ENCODE assay signal across 23 cellular contexts in the genomic region with DNA sequence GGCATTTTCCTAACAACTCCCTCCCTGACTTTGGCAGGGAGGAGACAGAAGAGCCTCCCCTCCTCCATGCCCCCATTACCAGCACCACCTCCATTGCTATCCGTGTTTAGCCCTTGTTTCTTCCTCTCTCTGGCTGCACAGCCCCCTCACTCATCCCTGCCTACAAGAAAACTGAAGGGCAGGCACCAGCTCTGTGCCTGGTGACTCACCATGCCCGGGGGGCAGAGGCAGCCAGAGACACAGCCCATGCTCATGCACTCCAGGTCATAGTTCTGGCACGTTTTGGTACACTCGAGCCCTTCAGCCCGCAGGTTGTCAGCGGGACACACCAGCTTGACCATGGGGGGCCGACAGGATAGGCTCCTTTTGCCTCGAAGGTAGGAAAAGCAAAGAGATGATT.
DNase-seq lines count a peak whose midpoint lies in the region; ATAC-seq, FAIRE-seq and TF ChIP-seq lines count a peak whose summit lies in the region.
"Had no signal": no experiment of that assay in that cellular context is flagged by ENCODE, and none has a peak within 500 bp of the region (broad histone marks: within the 10 kb centered on the region; RNA-seq: fewer than 3 reads in every experiment).

No MANE protein-coding gene starts in this region.

- peaks cover 0 to 5% (median 4%) of the 10 kb centered on the region in 7 donors for H3K4me1 Mint-ChIP-seq in naive thymus-derived CD4-positive, alpha-beta T cell

- peaks cover 18% of the 10 kb centered on the region for H3K4me1 ChIP-seq in GM23248 (ENCODE audit: insufficient read depth)
- H3K4me1 ChIP-seq in PC-3 (ENCODE audit: insufficient read depth, low read length): peaks cover 9% of the 10 kb centered on the region
- no peaks in the 10 kb centered on the region for H3K4me1 ChIP-seq in naive thymus-derived CD4-positive, alpha-beta T cell (ENCODE audit: control insufficient read depth in 2 of 2, insufficient read depth in 2 of 2, low read length in 2 of 2)
- H3K4me1 ChIP-seq: adrenal gland had no signal

- DNase-seq in GM23248 (peak; percentile 60), PC-3 (peak; percentile 64), urothelium cell line (ENCODE audit: low spot score) (peak; percentile 61), NCI-H1105 (lab: John Stamatoyannopoulos, UW) (no peak), NOMO-1 treated with DMSO at 0.1 percent for 48 hours (lab: John Stamatoyannopoulos, UW; ENCODE audit: unreplicated experiment) (no peak)
- no peak for DNase-seq in naive thymus-derived CD4-positive, alpha-beta T cell
- DNase-seq: activated CD4-positive, alpha-beta T cell treated with anti-CD3 and anti-CD28 coated beads for 48 hours; adrenal gland; central memory CD4-positive, alpha-beta T cell; effector CD4-positive, alpha-beta T cell; MV-4-11; NCI-H2029 treated with DMSO at 0.1 percent for 48 hours; NCI-H524; OCI-M1; small intestine; stimulated activated CD4-positive, alpha-beta T cell treated with anti-CD3 and anti-CD28 coated beads, Interleukin-4, amount 100 ng/mL, for 24 hours had no signal

- H3K9me3 Mint-ChIP-seq in naive thymus-derived CD4-positive, alpha-beta T cell: peaks cover 0 to 1% (median 0%) of the 10 kb centered on the region in 11 donors
- H3K9me3 Mint-ChIP-seq: GM23338 had no signal

- H3K4me2 ChIP-seq in GM23248 (ENCODE audit: unreplicated experiment): no peak overlapping the region
- H3K4me2 ChIP-seq in PC-3 (ENCODE audit: low read length): peak overlapping the region; percentile 31; the same call in 1 of the 2 replicates
- H3K4me2 ChIP-seq: GM23338 had no signal

- no peaks in the 10 kb centered on the region for H3K9me3 ChIP-seq in GM23248 (ENCODE audit: low read depth)
- H3K9me3 ChIP-seq in PC-3 (ENCODE audit: low read length): no peaks in the 10 kb centered on the region
- H3K9me3 ChIP-seq in naive thymus-derived CD4-positive, alpha-beta T cell (ENCODE audit: control insufficient read depth in 2 of 3, low read length in 3 of 3): no peaks in the 10 kb centered on the region
- H3K9me3 ChIP-seq: adrenal gland, heart left ventricle, vagina had no signal

- H3K4me3 Mint-ChIP-seq in naive thymus-derived CD4-positive, alpha-beta T cell: no peak overlapping the region
- H3K4me3 Mint-ChIP-seq: GM23338, IgD-negative memory B cell had no signal

- H2AFZ ChIP-seq in GM23248: no peak overlapping the region
- no peak overlapping the region for H2AFZ ChIP-seq in PC-3 (ENCODE audit: low read length)
- H2AFZ ChIP-seq: GM23338 had no signal

- no TSS peak for BruUV-seq in PC-3 (replicated peaks; lab: Mats Ljungman, UMichigan)

- no peaks in the 10 kb centered on the region for H3K79me2 ChIP-seq in GM23248 (ENCODE audit: insufficient read depth)
- H3K79me2 ChIP-seq in PC-3 (ENCODE audit: low read length): no peaks in the 10 kb centered on the region

- no peaks in the 10 kb centered on the region for H3K9me2 ChIP-seq in GM23248 (ENCODE audit: insufficient read depth)
- no peaks in the 10 kb centered on the region for H3K9me2 ChIP-seq in PC-3 (replicated peaks; ENCODE audit: low read length)

- H3K36me3 ChIP-seq in GM23248 (ENCODE audit: low read depth) (no peaks in the 10 kb centered on the region), PC-3 (ENCODE audit: low read depth, low read length) (no peaks in the 10 kb centered on the region)
- no peaks in the 10 kb centered on the region for H3K36me3 ChIP-seq in naive thymus-derived CD4-positive, alpha-beta T cell (ENCODE audit: control insufficient read depth in 2 of 3, insufficient read depth in 3 of 3, low read length in 3 of 3)
- H3K36me3 ChIP-seq: adrenal gland, vagina had no signal

- H3K27me3 ChIP-seq in GM23248 (replicated peaks; ENCODE audit: insufficient read depth): no peaks in the 10 kb centered on the region
- no peaks in the 10 kb centered on the region for H3K27me3 ChIP-seq in PC-3 (ENCODE audit: low read length)
- H3K27me3 ChIP-seq in naive thymus-derived CD4-positive, alpha-beta T cell (ENCODE audit: control insufficient read depth in 2 of 2, insufficient read depth in 2 of 2, low read length in 2 of 2): no peaks in the 10 kb centered on the region
- H3K27me3 ChIP-seq: adrenal gland, heart left ventricle, vagina had no signal

- H3K27me3 Mint-ChIP-seq in naive thymus-derived CD4-positive, alpha-beta T cell: peaks cover 0 to 6% (median 2%) of the 10 kb centered on the region in 5 donors

- in situ Hi-C loops in GM23248 (cut with MboI): loop anchor here (10.0 kb wide), 1 partner anchor 59 kb away; no protein-coding TSS in a partner anchor

- WGBS in GM23248 (ENCODE audit: low coverage in 1 of 2, low lambda C conversion rate in 2 of 2, missing lambda C conversion rate in 2 of 2), 2 experiments: 70 to 79% methylated on average over 8 of the region's 8 CpGs

- H3K36me3 Mint-ChIP-seq in naive thymus-derived CD4-positive, alpha-beta T cell: no peaks in the 10 kb centered on the region

- H3K9ac ChIP-seq in GM23248 (no peak overlapping the region), PC-3 (ENCODE audit: low read length) (no peak overlapping the region)

- H4K20me1 ChIP-seq in GM23248 (ENCODE audit: insufficient read depth): no peaks in the 10 kb centered on the region
- no peaks in the 10 kb centered on the region for H4K20me1 ChIP-seq in PC-3 (ENCODE audit: low read length)

- ATAC-seq in PC-3: peak; percentile 65
- ATAC-seq in esophagus mucosa: peak; percentile 58
- no peak for ATAC-seq in naive thymus-derived CD4-positive, alpha-beta T cell
- ATAC-seq: GM23338, heart left ventricle had no signal

- peak; percentile 79 for FAIRE-seq in urothelium cell line (lab: Jason Lieb, UNC)
- FAIRE-seq: small intestine had no signal

- H3F3A ChIP-seq in GM23248 (ENCODE audit: insufficient read depth): peaks cover 7% of the 10 kb centered on the region
- no peaks in the 10 kb centered on the region for H3F3A ChIP-seq in PC-3 (ENCODE audit: low read length, unreplicated experiment)

- no peak overlapping the region for H3K27ac ChIP-seq in GM23248
- H3K27ac ChIP-seq in PC-3 (ENCODE audit: low read length): no peak overlapping the region
- H3K27ac ChIP-seq in naive thymus-derived CD4-positive, alpha-beta T cell (ENCODE audit: low read depth, low read length): no peak overlapping the region
- H3K27ac ChIP-seq: adrenal gland, heart left ventricle, SK-N-MC, vagina had no signal

- no peak overlapping the region for H3K27ac Mint-ChIP-seq in naive thymus-derived CD4-positive, alpha-beta T cell
- H3K27ac Mint-ChIP-seq: GM23338 had no signal

- intact Hi-C loops in PC-3 (cut with micrococcal nuclease): no loop called here
- intact Hi-C loops in naive thymus-derived CD4-positive, alpha-beta T cell (cut with micrococcal nuclease): no loop called here

- CTCF ChIA-PET in PC-3 (lab: Charles Lee): no interaction called here
- CTCF ChIA-PET in naive thymus-derived CD4-positive, alpha-beta T cell (lab: Charles Lee): no interaction called here

- no peak for TF ChIP-seq CTCF in PC-3 (conservative IDR thresholded peaks at IDR 0.05; ENCODE audit: low read depth, low read length)

- POLR2A ChIA-PET in PC-3 (lab: Charles Lee; ENCODE audit: unreplicated experiment): interaction anchor here (0.6 kb wide), 1 partner anchor 242 kb away, joined by 3 read pairs; no protein-coding TSS in a partner anchor
- POLR2A ChIA-PET in naive thymus-derived CD4-positive, alpha-beta T cell (lab: Charles Lee): no interaction called here

- H3K4me3 ChIP-seq in GM23248 (no peak overlapping the region), PC-3 (ENCODE audit: low read length) (no peak overlapping the region)
- no peak overlapping the region for H3K4me3 ChIP-seq in naive thymus-derived CD4-positive, alpha-beta T cell (ENCODE audit: low read length)
- H3K4me3 ChIP-seq: adrenal gland, GM23338, heart left ventricle, lung, SK-N-MC, vagina had no signal

Comparison
In these comparisons a context has a peak if more than half of its experiments do, and no peak if none do; other contexts are left out.
1. DNase-seq: peak in GM23248 (single experiment), PC-3 (single experiment) and urothelium cell line (single experiment); none in NCI-H1105 (single experiment), NOMO-1 treated with DMSO at 0.1 percent for 48 hours (single experiment) and naive thymus-derived CD4-positive, alpha-beta T cell (0 of 9).